Comparison of ENCODE assay signal across 27 cellular contexts in genomic region chr22:43971112-43971511, GRCh38. TPM values are rescaled to one million over a fixed set of nuclear protein-coding genes. Genes with fewer than 3 reads are reported as not detected.
DNase-seq lines count a peak whose midpoint lies in the region; FAIRE-seq and TF ChIP-seq lines count a peak whose summit lies in the region.
"Had no signal": no experiment of that assay in that cellular context is flagged by ENCODE, and none has a peak within 500 bp of the region (broad histone marks: within the 10 kb centered on the region; RNA-seq: fewer than 3 reads in every experiment).

No MANE protein-coding gene starts in this region.

- H4K8ac ChIP-seq in neuronal stem cell (ENCODE audit: low read depth, low read length), result no peak overlapping the region

- no peak overlapping the region for H3K27ac ChIP-seq in coronary artery
- H3K27ac ChIP-seq in neuronal stem cell (replicated peaks; ENCODE audit: low read length), result no peak overlapping the region
- no peak overlapping the region for H3K27ac ChIP-seq in sigmoid colon
- H3K27ac ChIP-seq: BLaER1 had no signal

- H2AK5ac ChIP-seq in neuronal stem cell (ENCODE audit: low read depth, low read length), result no peak overlapping the region

- intact Hi-C loops in sigmoid colon (cut with DNase I), result no loop called here

- TF ChIP-seq EP300 in sigmoid colon (IDR thresholded peaks at IDR 0.05), result no peak

- no peak overlapping the region for H2BK15ac ChIP-seq in neuronal stem cell (ENCODE audit: low read length)

- peaks cover 40 to 95% of the 10 kb centered on the region in 2 donors for H3K36me3 ChIP-seq in neuronal stem cell (replicated peaks in 1 of 2; ENCODE audit: control insufficient read depth in 2 of 2, insufficient read depth in 2 of 2, low read length in 2 of 2)
- peaks cover 21 to 99% (median 61%) of the 10 kb centered on the region in 4 donors for H3K36me3 ChIP-seq in sigmoid colon

- H3K4me3 ChIP-seq in coronary artery, result no peak overlapping the region
- H3K4me3 ChIP-seq in neuronal stem cell (ENCODE audit: low read length in 2 of 2), result no peak overlapping the region
- no peak overlapping the region for H3K4me3 ChIP-seq in sigmoid colon
- H3K4me3 ChIP-seq: BLaER1, GM12878 had no signal

- WGBS in neuronal stem cell (ENCODE audit: extremely low coverage in 2 of 2, insufficient read length in 2 of 2, insufficient replicate concordance in 1 of 2), 2 donors, result no CpG with 5 or more reads among the region's 8 CpGs
- WGBS in sigmoid colon, 2 donors, result 92% methylated on average over 8 of the region's 8 CpGs

- H3K9ac ChIP-seq in neuronal stem cell (ENCODE audit: low read depth, low read length, poor library complexity), result no peak overlapping the region
- H3K9ac ChIP-seq: BLaER1 had no signal

- H3K14ac ChIP-seq in neuronal stem cell (ENCODE audit: low read length), result no peak overlapping the region

- H4K91ac ChIP-seq in neuronal stem cell (ENCODE audit: low read depth, low read length, poor library complexity), result no peak overlapping the region

- DNase-seq in coronary artery (ENCODE audit: low spot score) (peak; percentile 28), neuronal stem cell (ENCODE audit: low spot score) (no peak), sigmoid colon (peak; percentile 53), RCC 7860 (ENCODE audit: low spot score) (no peak)
- DNase-seq in activated CD8-positive, alpha-beta memory T cell treated with anti-CD3 and anti-CD28 coated beads, Interleukin-2, amount 50 U/mL, for 4 hours, result no peak
- no peak for DNase-seq in stimulated activated CD4-positive, alpha-beta T cell treated with anti-CD3 and anti-CD28 coated beads, Interleukin-2, amount 100 ng/mL, for 24 hours
- DNase-seq: 8988T; ACHN; BE2C; C1 segment of cervical spinal cord; CD4-positive, alpha-beta memory T cell; CD4-positive, CD25-positive, alpha-beta regulatory T cell; CD8-positive, alpha-beta memory T cell; COR-L47; DMS 273 treated with DMSO at 0.1 percent for 48 hours; DMS153; DMS53; DMS79; DND-41; EL; GDM1 had no signal

- H3K27me3 ChIP-seq in neuronal stem cell (ENCODE audit: control insufficient read depth in 3 of 3, insufficient read depth in 3 of 3, low read depth in 1 of 3, low read length in 3 of 3) (no peaks in the 10 kb centered on the region), sigmoid colon (no peaks in the 10 kb centered on the region)
- H3K27me3 ChIP-seq: BE2C, BLaER1 had no signal

- no peak for FAIRE-seq in RCC 7860 (lab: Jason Lieb, UNC)
- FAIRE-seq: A204.1, GM12892, GM18507 had no signal

- H2BK5ac ChIP-seq in neuronal stem cell (ENCODE audit: low read length), result no peak overlapping the region

- TF ChIP-seq CTCF in coronary artery (IDR thresholded peaks at IDR 0.05) (no peak), sigmoid colon (IDR thresholded peaks at IDR 0.05) (no peak)

- no peak for TF ChIP-seq POLR2A in sigmoid colon (IDR thresholded peaks at IDR 0.05)

- no peaks in the 10 kb centered on the region for H3K79me1 ChIP-seq in neuronal stem cell (ENCODE audit: low read depth, low read length)

- no peak overlapping the region for H3K18ac ChIP-seq in neuronal stem cell (ENCODE audit: low read length)

- H3K4me2 ChIP-seq in neuronal stem cell (ENCODE audit: insufficient read depth, low read length, poor library complexity, severe bottlenecking), result no peak overlapping the region
- H3K4me2 ChIP-seq: BLaER1 had no signal

- H3K23ac ChIP-seq in neuronal stem cell (ENCODE audit: low read depth, low read length, poor library complexity), result peak overlapping the region; percentile 16

- H3K4me1 ChIP-seq in neuronal stem cell (ENCODE audit: control insufficient read depth in 2 of 2, insufficient read depth in 1 of 2, low read depth in 1 of 2, low read length in 2 of 2) (no peaks in the 10 kb centered on the region), sigmoid colon (no peaks in the 10 kb centered on the region)
- H3K4me1 ChIP-seq: BE2C, BLaER1 had no signal

- no peak overlapping the region for H3K4ac ChIP-seq in neuronal stem cell (ENCODE audit: low read length)

- no peak overlapping the region for H2BK120ac ChIP-seq in neuronal stem cell (ENCODE audit: low read depth, low read length)

- H3K9me3 ChIP-seq in neuronal stem cell (replicated peaks in 1 of 2; ENCODE audit: control insufficient read depth in 2 of 2, insufficient read depth in 1 of 2, low read depth in 1 of 2, low read length in 2 of 2) (no peaks in the 10 kb centered on the region), sigmoid colon (no peaks in the 10 kb centered on the region)
- H3K9me3 ChIP-seq: BE2C, BLaER1 had no signal

- no peak overlapping the region for H2AFZ ChIP-seq in neuronal stem cell (ENCODE audit: low read length)

- H2BK12ac ChIP-seq in neuronal stem cell (ENCODE audit: low read length), result no peak overlapping the region

RNA-seq across cellular contexts. Expression of gene SAMM50, which starts 15.9 kb away (rescaled TPM):
- 26.1 TPM for polyA plus RNA-seq in neuronal stem cell (2013, experiment 1 of 2)
- 25.1 TPM for polyA plus RNA-seq in neuronal stem cell (2013, experiment 2 of 2)
- 10 to 100 TPM; 21.3 to 33.9 (median 25.2) TPM for total RNA-seq in sigmoid colon
- polyA plus RNA-seq in sigmoid colon, result 10 to 100 TPM; 33.0 to 46.5 (median 40.2) TPM

RNA-seq across cellular contexts. Expression of gene PNPLA3, which starts 47.5 kb away (rescaled TPM):
- 11.0 TPM for polyA plus RNA-seq in neuronal stem cell (2013, experiment 1 of 2)
- polyA plus RNA-seq in neuronal stem cell (2013, experiment 2 of 2), result 11.6 TPM
- not detected for total RNA-seq in sigmoid colon
- polyA plus RNA-seq in sigmoid colon, result 1 to 10 TPM in 1 of 3 donors, not detected in 2; 1.3 TPM
- total RNA-seq: CD4-positive, alpha-beta memory T cell; CD4-positive, CD25-positive, alpha-beta regulatory T cell; GM12878 had no signal
- polyA plus RNA-seq: CD14-positive monocyte; CD4-positive, alpha-beta memory T cell; CD4-positive, CD25-positive, alpha-beta regulatory T cell; CD8-positive, alpha-beta memory T cell had no signal

RNA-seq across cellular contexts. Expression of gene PARVB, which starts 53.0 kb away (rescaled TPM):
- polyA plus RNA-seq in neuronal stem cell (2013, experiment 1 of 2), result 7.7 TPM
- polyA plus RNA-seq in neuronal stem cell (2013, experiment 2 of 2), result 7.4 TPM
- total RNA-seq in sigmoid colon, result 10 to 100 TPM; 18.9 to 21.6 (median 20.0) TPM
- polyA plus RNA-seq in sigmoid colon, result 10 to 100 TPM in 1 of 3 donors, 1 to 10 TPM in 2; 6.9 to 20.5 (median 8.4) TPM

Comparison
In these comparisons a context has a peak if more than half of its experiments do, and no peak if none do; other contexts are left out.
1. DNase-seq: peak in coronary artery (single experiment) and sigmoid colon (single experiment); none in neuronal stem cell (single experiment), activated CD8-positive, alpha-beta memory T cell treated with anti-CD3 and anti-CD28 coated beads, Interleukin-2, amount 50 U/mL, for 4 hours (single experiment), RCC 7860 (single experiment) and stimulated activated CD4-positive, alpha-beta T cell treated with anti-CD3 and anti-CD28 coated beads, Interleukin-2, amount 100 ng/mL, for 24 hours (0 of 2).